ENCODE assay signal across 13 cellular contexts in the genomic region with DNA sequence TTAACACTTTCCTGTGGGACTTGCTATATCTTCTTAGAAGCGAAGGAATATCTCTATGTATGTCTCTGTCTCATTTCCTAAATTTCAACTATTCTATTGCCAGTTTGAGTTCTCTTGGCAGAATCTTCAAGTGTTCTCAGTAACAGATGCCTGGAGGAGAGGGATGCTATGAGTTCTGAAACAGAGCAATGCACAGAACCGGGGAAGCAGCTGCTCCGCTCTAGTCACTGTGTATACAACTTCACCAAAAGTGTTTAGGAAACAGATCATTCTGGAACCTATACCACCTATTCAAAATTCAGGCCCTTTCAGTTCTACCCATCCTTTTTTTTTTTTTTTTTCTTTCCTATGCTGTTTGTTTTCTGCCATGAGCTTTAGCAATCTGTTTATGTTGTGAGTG.
"Had no signal": no experiment of that assay in that cellular context is flagged by ENCODE, and none has a peak within 500 bp of the region (broad histone marks: within the 10 kb centered on the region; RNA-seq: fewer than 3 reads in every experiment).

No MANE protein-coding gene starts in this region.

- H3K27me3 ChIP-seq: heart left ventricle, pancreas, tibial artery had no signal

- H3K27ac ChIP-seq: lower lobe of right lung, pancreas, tibial artery had no signal

- H3K9me3 ChIP-seq: heart left ventricle, lower lobe of right lung, pancreas, tibial artery had no signal

- H3K4me1 ChIP-seq: lower lobe of right lung, pancreas, tibial artery had no signal

- DNase-seq: activated B cell treated with CpG ODN at 0.5 μM for 24 hours; activated CD4-positive, alpha-beta T cell treated with anti-CD3 and anti-CD28 coated beads, Interleukin-2, amount 10 ng/mL, durations not matched to agents 7 days and 5 days; activated naive CD4-positive, alpha-beta T cell; activated T-cell treated with anti-CD3 and anti-CD28 coated beads for 4 hours; dermis blood vessel endothelial cell; effector memory CD8-positive, alpha-beta T cell; foreskin melanocyte; immature natural killer cell; lower lobe of right lung; pancreas; stimulated activated CD4-positive, alpha-beta T cell treated with anti-CD3 and anti-CD28 coated beads, Interleukin-2, amount 100 ng/mL, for 48 hours; tibial artery had no signal

- FAIRE-seq: pancreas had no signal

- ATAC-seq: effector memory CD8-positive, alpha-beta T cell; lower lobe of right lung had no signal

- H3K4me3 ChIP-seq: heart left ventricle, lower lobe of right lung, pancreas, tibial artery had no signal
